Comparison of ENCODE assay signal across 8 cellular contexts in the genomic region with DNA sequence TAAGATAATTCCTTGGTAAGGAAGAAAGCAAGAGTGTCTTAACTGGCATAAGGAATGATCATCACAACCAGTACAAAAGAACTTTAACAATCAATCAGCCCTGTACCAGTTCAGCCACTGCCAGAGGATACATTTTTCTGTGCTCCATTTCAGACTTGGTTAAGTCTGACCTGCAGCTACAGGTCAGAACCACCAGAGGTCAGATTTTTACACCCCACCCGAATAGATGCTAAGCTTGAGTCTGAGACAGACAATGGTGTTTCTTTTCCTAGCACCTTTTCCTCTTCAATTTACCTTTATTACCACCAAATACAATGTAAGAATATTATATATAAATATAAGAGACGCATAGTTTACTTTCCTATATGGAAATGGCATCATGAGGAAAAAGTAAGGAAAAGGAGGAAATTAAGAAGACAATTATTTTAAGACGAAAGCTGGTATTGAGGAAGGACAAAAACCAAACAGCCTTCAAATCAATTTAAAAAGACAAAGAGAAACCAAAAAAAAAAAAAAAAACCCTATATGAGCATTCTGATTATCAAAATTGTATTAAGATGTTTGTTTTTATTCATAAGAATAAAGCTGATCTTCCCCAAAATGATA.
DNase-seq lines count a peak whose midpoint lies in the region; ATAC-seq and TF ChIP-seq lines count a peak whose summit lies in the region.

No MANE protein-coding gene starts in this region.

- H3K27me3 ChIP-seq in breast epithelium (no peaks in the 10 kb centered on the region), uterus (no peaks in the 10 kb centered on the region)

- no peak overlapping the region for H3K27ac Mint-ChIP-seq in Calu3 (ENCODE audit: unreplicated experiment)

- intact Hi-C loops in Calu3 (cut with micrococcal nuclease; ENCODE audit: unreplicated experiment) (loop anchor here (1.0 to 2.0 kb wide), 4 partner anchors 126 to 429 kb away; no protein-coding TSS in a partner anchor), breast epithelium (cut with DNase I; ENCODE audit: low total_unique reads) (no loop called here), uterus (cut with DNase I; ENCODE audit: low total_unique reads) (no loop called here)

- H3K9me3 ChIP-seq in breast epithelium (no peaks in the 10 kb centered on the region), uterus (no peaks in the 10 kb centered on the region)

- H3K4me3 ChIP-seq in breast epithelium (no peak overlapping the region), uterus (no peak overlapping the region)

- DNase-seq in Calu3 = peak; percentile 16
- peak; percentile 11 to 42 for DNase-seq in NCI-H1930 (lab: John Stamatoyannopoulos, UW)
- DNase-seq in breast epithelium (ENCODE audit: low spot score in 2 of 2) = no peak
- DNase-seq in kidney glomerular epithelial cell (lab: John Stamatoyannopoulos, UW) = peak; percentile 73
- DNase-seq in uterus = no peak
- DNase-seq in activated T-cell treated with anti-CD3 and anti-CD28 coated beads for 4 hours = no peak

- peak; percentile 92 for ATAC-seq in GM18867 (IDR thresholded peaks at IDR 0.05; ENCODE audit: unreplicated experiment)
- ATAC-seq in HG02885 (IDR thresholded peaks at IDR 0.05; ENCODE audit: poor library complexity, unreplicated experiment) = peak; percentile 92

- H3K4me1 ChIP-seq in breast epithelium (no peaks in the 10 kb centered on the region), uterus (no peaks in the 10 kb centered on the region)

- H3K36me3 ChIP-seq in breast epithelium (no peaks in the 10 kb centered on the region), uterus (no peaks in the 10 kb centered on the region)

- no peaks in the 10 kb centered on the region for H3K27me3 Mint-ChIP-seq in Calu3 (ENCODE audit: unreplicated experiment)

- no peaks in the 10 kb centered on the region for H3K36me3 Mint-ChIP-seq in Calu3 (ENCODE audit: insufficient read depth, unreplicated experiment)

- no peaks in the 10 kb centered on the region for H3K9me3 Mint-ChIP-seq in Calu3 (ENCODE audit: low read depth, unreplicated experiment)

- H3K4me3 Mint-ChIP-seq in Calu3 (ENCODE audit: low read depth, unreplicated experiment) = no peak overlapping the region

- no peak for TF ChIP-seq POLR2A in breast epithelium (IDR thresholded peaks at IDR 0.05)
- no peak for TF ChIP-seq POLR2A in uterus (IDR thresholded peaks at IDR 0.05)

- peak; percentile 41 for TF ChIP-seq CTCF in Calu3 (IDR thresholded peaks at IDR 0.05; ENCODE audit: unreplicated experiment)
- peak; percentile 56 to 67 (median 57) for TF ChIP-seq CTCF in breast epithelium (IDR thresholded peaks at IDR 0.05)
- peak; percentile 68 to 77 (median 75) for TF ChIP-seq CTCF in uterus (IDR thresholded peaks at IDR 0.05)

- H3K27ac ChIP-seq in breast epithelium = no peak overlapping the region
- H3K27ac ChIP-seq in uterus = no peak overlapping the region

- no peaks in the 10 kb centered on the region for H3K4me1 Mint-ChIP-seq in Calu3 (ENCODE audit: low read depth, unreplicated experiment)

- no TSS peak for BruUV-seq in Calu3 (replicated peaks; lab: Mats Ljungman, UMichigan)

- CTCF ChIA-PET in Calu3 (lab: Charles Lee) = interaction anchor here (0.6 to 1.5 kb wide), 6 partner anchors 24 to 1624 kb away, joined by 3 to 11 read pairs (median 8); no protein-coding TSS in a partner anchor

Comparison
In these comparisons a context has a peak if more than half of its experiments do, and no peak if none do; other contexts are left out.
1. DNase-seq: peak in Calu3 (single experiment), NCI-H1930 (2 of 2) and kidney glomerular epithelial cell (single experiment); none in breast epithelium (0 of 2), uterus (0 of 2) and activated T-cell treated with anti-CD3 and anti-CD28 coated beads for 4 hours (single experiment).
2. Peak in every context shown above with its lines, with median percentiles within 50 percentile points of each other: CTCF ChIP-seq.